ENCODE assay signal across 1 cellular context in the genomic region with DNA sequence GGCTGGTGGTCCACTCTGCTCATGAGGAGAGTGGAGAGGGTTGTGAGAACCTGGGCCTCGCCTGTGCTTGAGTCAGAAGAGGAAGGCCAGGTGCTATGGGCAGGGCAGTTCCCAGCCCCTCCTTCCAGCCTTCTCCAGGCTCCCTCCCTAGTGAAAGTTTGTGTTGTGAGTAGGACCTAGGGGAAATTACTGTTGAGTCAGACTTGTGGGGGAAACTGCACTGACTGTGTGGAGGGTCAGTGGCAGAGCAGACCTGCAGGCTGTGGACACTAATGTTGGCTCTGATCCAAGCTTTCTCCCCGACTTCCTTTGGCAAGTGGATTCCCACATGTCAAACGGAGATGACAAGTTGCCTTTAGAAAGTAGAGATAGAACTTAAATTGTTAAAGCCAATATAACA.
TF ChIP-seq lines count a peak whose summit lies in the region.

No MANE protein-coding gene starts in this region.

TF ChIP-seq in GM23338, 12 proteins besides CTCF, POLR2A, EP300 and RAD21 (continued from another document):
- TF ChIP-seq, protein P1, sequence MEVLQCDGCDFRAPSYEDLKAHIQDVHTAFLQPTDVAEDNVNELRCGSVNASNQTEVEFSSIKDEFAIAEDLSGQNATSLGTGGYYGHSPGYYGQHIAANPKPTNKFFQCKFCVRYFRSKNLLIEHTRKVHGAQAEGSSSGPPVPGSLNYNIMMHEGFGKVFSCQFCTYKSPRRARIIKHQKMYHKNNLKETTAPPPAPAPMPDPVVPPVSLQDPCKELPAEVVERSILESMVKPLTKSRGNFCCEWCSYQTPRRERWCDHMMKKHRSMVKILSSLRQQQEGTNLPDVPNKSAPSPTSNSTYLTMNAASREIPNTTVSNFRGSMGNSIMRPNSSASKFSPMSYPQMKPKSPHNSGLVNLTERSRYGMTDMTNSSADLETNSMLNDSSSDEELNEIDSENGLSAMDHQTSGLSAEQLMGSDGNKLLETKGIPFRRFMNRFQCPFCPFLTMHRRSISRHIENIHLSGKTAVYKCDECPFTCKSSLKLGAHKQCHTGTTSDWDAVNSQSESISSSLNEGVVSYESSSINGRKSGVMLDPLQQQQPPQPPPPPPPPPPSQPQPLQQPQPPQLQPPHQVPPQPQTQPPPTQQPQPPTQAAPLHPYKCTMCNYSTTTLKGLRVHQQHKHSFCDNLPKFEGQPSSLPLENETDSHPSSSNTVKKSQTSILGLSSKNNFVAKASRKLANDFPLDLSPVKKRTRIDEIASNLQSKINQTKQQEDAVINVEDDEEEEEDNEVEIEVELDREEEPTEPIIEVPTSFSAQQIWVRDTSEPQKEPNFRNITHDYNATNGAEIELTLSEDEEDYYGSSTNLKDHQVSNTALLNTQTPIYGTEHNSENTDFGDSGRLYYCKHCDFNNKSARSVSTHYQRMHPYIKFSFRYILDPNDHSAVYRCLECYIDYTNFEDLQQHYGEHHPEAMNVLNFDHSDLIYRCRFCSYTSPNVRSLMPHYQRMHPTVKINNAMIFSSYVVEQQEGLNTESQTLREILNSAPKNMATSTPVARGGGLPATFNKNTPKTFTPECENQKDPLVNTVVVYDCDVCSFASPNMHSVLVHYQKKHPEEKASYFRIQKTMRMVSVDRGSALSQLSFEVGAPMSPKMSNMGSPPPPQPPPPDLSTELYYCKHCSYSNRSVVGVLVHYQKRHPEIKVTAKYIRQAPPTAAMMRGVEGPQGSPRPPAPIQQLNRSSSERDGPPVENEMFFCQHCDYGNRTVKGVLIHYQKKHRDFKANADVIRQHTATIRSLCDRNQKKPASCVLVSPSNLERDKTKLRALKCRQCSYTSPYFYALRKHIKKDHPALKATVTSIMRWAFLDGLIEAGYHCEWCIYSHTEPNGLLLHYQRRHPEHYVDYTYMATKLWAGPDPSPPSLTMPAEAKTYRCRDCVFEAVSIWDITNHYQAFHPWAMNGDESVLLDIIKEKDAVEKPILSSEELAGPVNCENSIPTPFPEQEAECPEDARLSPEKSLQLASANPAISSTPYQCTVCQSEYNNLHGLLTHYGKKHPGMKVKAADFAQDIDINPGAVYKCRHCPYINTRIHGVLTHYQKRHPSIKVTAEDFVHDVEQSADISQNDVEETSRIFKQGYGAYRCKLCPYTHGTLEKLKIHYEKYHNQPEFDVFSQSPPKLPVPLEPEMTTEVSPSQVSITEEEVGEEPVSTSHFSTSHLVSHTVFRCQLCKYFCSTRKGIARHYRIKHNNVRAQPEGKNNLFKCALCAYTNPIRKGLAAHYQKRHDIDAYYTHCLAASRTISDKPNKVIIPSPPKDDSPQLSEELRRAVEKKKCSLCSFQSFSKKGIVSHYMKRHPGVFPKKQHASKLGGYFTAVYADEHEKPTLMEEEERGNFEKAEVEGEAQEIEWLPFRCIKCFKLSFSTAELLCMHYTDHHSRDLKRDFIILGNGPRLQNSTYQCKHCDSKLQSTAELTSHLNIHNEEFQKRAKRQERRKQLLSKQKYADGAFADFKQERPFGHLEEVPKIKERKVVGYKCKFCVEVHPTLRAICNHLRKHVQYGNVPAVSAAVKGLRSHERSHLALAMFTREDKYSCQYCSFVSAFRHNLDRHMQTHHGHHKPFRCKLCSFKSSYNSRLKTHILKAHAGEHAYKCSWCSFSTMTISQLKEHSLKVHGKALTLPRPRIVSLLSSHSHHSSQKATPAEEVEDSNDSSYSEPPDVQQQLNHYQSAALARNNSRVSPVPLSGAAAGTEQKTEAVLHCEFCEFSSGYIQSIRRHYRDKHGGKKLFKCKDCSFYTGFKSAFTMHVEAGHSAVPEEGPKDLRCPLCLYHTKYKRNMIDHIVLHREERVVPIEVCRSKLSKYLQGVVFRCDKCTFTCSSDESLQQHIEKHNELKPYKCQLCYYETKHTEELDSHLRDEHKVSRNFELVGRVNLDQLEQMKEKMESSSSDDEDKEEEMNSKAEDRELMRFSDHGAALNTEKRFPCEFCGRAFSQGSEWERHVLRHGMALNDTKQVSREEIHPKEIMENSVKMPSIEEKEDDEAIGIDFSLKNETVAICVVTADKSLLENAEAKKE (CRISPR knock-in tag; IDR thresholded peaks at IDR 0.05) = no peak
- TF ChIP-seq NANOG (IDR thresholded peaks at IDR 0.05; ENCODE audit: borderline replicate concordance) (no peak), EZH2 (IDR thresholded peaks at IDR 0.05; ENCODE audit: low read depth, unreplicated experiment) (no peak), JUNB (IDR thresholded peaks at IDR 0.05; ENCODE audit: unreplicated experiment) (no peak)
